Comparison of ENCODE assay signal across 1 cellular context in genomic region chr5:142915840-142916424, GRCh38.
TF ChIP-seq lines count a peak whose summit lies in the region.

No MANE protein-coding gene starts in this region.

TF ChIP-seq in H1, 55 proteins besides CTCF, POLR2A, EP300 and RAD21 (continued from another document):
- no peak for TF ChIP-seq CHD7 (IDR thresholded peaks at IDR 0.05; ENCODE audit: insufficient replicate concordance, low read length)
